Comparison of ENCODE assay signal across 14 cellular contexts in the genomic region with DNA sequence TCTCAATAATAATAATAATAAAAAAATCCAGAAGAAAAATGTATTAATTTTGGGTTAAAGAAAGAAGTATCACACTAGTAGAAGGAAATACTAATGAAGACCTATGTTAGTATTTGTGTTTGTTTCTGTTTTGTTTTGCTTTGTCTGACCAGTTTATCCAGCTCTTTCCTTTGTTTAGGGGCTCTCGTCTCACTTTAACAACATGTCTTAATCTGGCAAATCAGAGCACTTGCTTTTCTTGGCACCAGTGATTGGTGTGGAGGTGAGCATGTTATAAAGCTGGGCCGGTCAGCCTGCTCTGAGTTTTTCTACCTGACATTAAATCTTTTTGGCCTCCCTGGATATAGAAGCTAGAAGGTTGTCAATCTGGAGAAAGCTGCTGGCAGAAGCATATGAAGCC. TPM values are rescaled to one million over a fixed set of nuclear protein-coding genes. Genes with fewer than 3 reads are reported as not detected.
DNase-seq lines count a peak whose midpoint lies in the region; ATAC-seq and TF ChIP-seq lines count a peak whose summit lies in the region.
"Had no signal": no experiment of that assay in that cellular context is flagged by ENCODE, and none has a peak within 500 bp of the region (broad histone marks: within the 10 kb centered on the region; RNA-seq: fewer than 3 reads in every experiment).

No MANE protein-coding gene starts in this region.

- peak overlapping the region; percentile 24 for H3K27ac Mint-ChIP-seq in activated CD8-positive, alpha-beta T cell treated with anti-CD3 and anti-CD28 coated beads for 36 hours
- H3K27ac Mint-ChIP-seq in activated CD8-positive, alpha-beta T cell treated with anti-CD3 and anti-CD28 coated beads, Interleukin-2, amount 10 ng/mL, durations not matched to agents 7 days and 5 days, result no peak overlapping the region
- H3K27ac Mint-ChIP-seq in natural killer cell, result peak overlapping the region; percentile 81 to 85
- H3K27ac Mint-ChIP-seq: CD8-positive, alpha-beta T cell had no signal

- H3K27me3 ChIP-seq in PC-9 (ENCODE audit: insufficient read depth, low read depth), result no peaks in the 10 kb centered on the region
- H3K27me3 ChIP-seq: BLaER1 had no signal

- ATAC-seq in activated CD8-positive, alpha-beta T cell treated with anti-CD3 and anti-CD28 coated beads for 36 hours, result no peak
- ATAC-seq in activated CD8-positive, alpha-beta T cell treated with anti-CD3 and anti-CD28 coated beads, Interleukin-2, amount 10 ng/mL, durations not matched to agents 7 days and 5 days, result no peak
- no peak for ATAC-seq in natural killer cell
- ATAC-seq in GM19395 (IDR thresholded peaks at IDR 0.05; ENCODE audit: unreplicated experiment), result no peak

- no peak for TF ChIP-seq CTCF in activated CD8-positive, alpha-beta T cell treated with anti-CD3 and anti-CD28 coated beads for 36 hours (IDR thresholded peaks at IDR 0.05)
- TF ChIP-seq CTCF in PC-9 (conservative IDR thresholded peaks at IDR 0.05) (no peak), natural killer cell (IDR thresholded peaks at IDR 0.05) (no peak)

- CTCF ChIA-PET in activated CD8-positive, alpha-beta T cell treated with anti-CD3 and anti-CD28 coated beads for 36 hours (lab: Charles Lee), result interaction anchor here (0.7 kb wide), 1 partner anchor 17 kb away, joined by 3 read pairs; no protein-coding TSS in a partner anchor
- CTCF ChIA-PET in activated CD8-positive, alpha-beta T cell treated with anti-CD3 and anti-CD28 coated beads, Interleukin-2, amount 10 ng/mL, durations not matched to agents 7 days and 5 days (lab: Charles Lee), result interaction anchor here (1.0 kb wide), 1 partner anchor 18 kb away, joined by 5 read pairs; no protein-coding TSS in a partner anchor
- CTCF ChIA-PET in PC-9 (lab: Charles Lee), result interaction anchor here (0.6 kb wide), 1 partner anchor 54 kb away, joined by 6 read pairs; no protein-coding TSS in a partner anchor

- H3K79me2 ChIP-seq in PC-9 (ENCODE audit: low read depth), result no peaks in the 10 kb centered on the region

- no peak for DNase-seq in activated CD8-positive, alpha-beta T cell treated with anti-CD3 and anti-CD28 coated beads for 36 hours
- DNase-seq in activated CD8-positive, alpha-beta T cell treated with anti-CD3 and anti-CD28 coated beads, Interleukin-2, amount 10 ng/mL, durations not matched to agents 7 days and 5 days, result no peak
- DNase-seq in PC-9, result peak; percentile 6 to 72
- DNase-seq in natural killer cell, result no peak
- DNase-seq in superior temporal gyrus (ENCODE audit: extremely low spot score), result no peak
- no peak for DNase-seq in NCI-H187 treated with DMSO at 0.1 percent for 48 hours (lab: John Stamatoyannopoulos, UW)
- DNase-seq: 8988T; CD8-positive, alpha-beta T cell; DMS 273 treated with DMSO at 0.1 percent for 48 hours; DMS53; GM23248 had no signal

- no TSS peak for BruUV-seq in PC-9 (replicated peaks; lab: Mats Ljungman, UMichigan)

- H3K9me3 ChIP-seq in PC-9 (ENCODE audit: insufficient read depth, low read depth), result no peaks in the 10 kb centered on the region
- H3K9me3 ChIP-seq: BLaER1, HAP-1 had no signal

- H3F3A ChIP-seq in PC-9 (ENCODE audit: insufficient read depth, low read depth), result peaks cover 17% of the 10 kb centered on the region

- POLR2A ChIA-PET in activated CD8-positive, alpha-beta T cell treated with anti-CD3 and anti-CD28 coated beads for 36 hours (lab: Charles Lee), result interaction anchor here (1.0 kb wide), 1 partner anchor 14 kb away, joined by 4 read pairs; no protein-coding TSS in a partner anchor
- POLR2A ChIA-PET in activated CD8-positive, alpha-beta T cell treated with anti-CD3 and anti-CD28 coated beads, Interleukin-2, amount 10 ng/mL, durations not matched to agents 7 days and 5 days (lab: Charles Lee), result interaction anchor here (0.7 to 1.2 kb wide), 2 partner anchors 15 to 42 kb away, joined by 4 to 9 read pairs; a partner anchor contains a TSS
- POLR2A ChIA-PET in PC-9 (lab: Charles Lee; ENCODE audit: unreplicated experiment), result interaction anchor here (0.6 kb wide), 1 partner anchor 24 kb away, joined by 3 read pairs; no protein-coding TSS in a partner anchor

- H3K4me3 ChIP-seq in PC-9, result no peak overlapping the region
- H3K4me3 ChIP-seq: BLaER1, GM23248, HAP-1 had no signal

- peaks cover 12% of the 10 kb centered on the region for H3K4me1 Mint-ChIP-seq in activated CD8-positive, alpha-beta T cell treated with anti-CD3 and anti-CD28 coated beads for 36 hours (ENCODE audit: low read depth)
- peaks cover 21% of the 10 kb centered on the region for H3K4me1 Mint-ChIP-seq in activated CD8-positive, alpha-beta T cell treated with anti-CD3 and anti-CD28 coated beads, Interleukin-2, amount 10 ng/mL, durations not matched to agents 7 days and 5 days (ENCODE audit: low read depth)
- H3K4me1 Mint-ChIP-seq in natural killer cell, result peaks cover 41 to 42% of the 10 kb centered on the region in 2 donors

- H3K36me3 ChIP-seq in PC-9 (ENCODE audit: low read depth), result no peaks in the 10 kb centered on the region
- H3K36me3 ChIP-seq: BLaER1, HAP-1 had no signal

- H2AFZ ChIP-seq in PC-9, result no peak overlapping the region; the same call in 1 of the 2 replicates
- H2AFZ ChIP-seq: GM23248 had no signal

- H3K27ac ChIP-seq in PC-9, result peak overlapping the region; percentile 78; the same call in 1 of the 2 replicates
- H3K27ac ChIP-seq: BLaER1, GM23248 had no signal

- no peaks in the 10 kb centered on the region for H3K36me3 Mint-ChIP-seq in activated CD8-positive, alpha-beta T cell treated with anti-CD3 and anti-CD28 coated beads for 36 hours (ENCODE audit: low read depth)
- H3K36me3 Mint-ChIP-seq in activated CD8-positive, alpha-beta T cell treated with anti-CD3 and anti-CD28 coated beads, Interleukin-2, amount 10 ng/mL, durations not matched to agents 7 days and 5 days (ENCODE audit: low read depth), result peaks cover 2% of the 10 kb centered on the region
- no peaks in the 10 kb centered on the region for H3K36me3 Mint-ChIP-seq in natural killer cell
- H3K36me3 Mint-ChIP-seq: CD8-positive, alpha-beta T cell had no signal

- H3K9me2 ChIP-seq in PC-9 (ENCODE audit: insufficient read depth), result no peaks in the 10 kb centered on the region

- no peaks in the 10 kb centered on the region for H4K20me1 ChIP-seq in PC-9 (ENCODE audit: insufficient read depth)
- H4K20me1 ChIP-seq: BLaER1 had no signal

- H3K4me3 Mint-ChIP-seq in activated CD8-positive, alpha-beta T cell treated with anti-CD3 and anti-CD28 coated beads for 36 hours, result no peak overlapping the region
- no peak overlapping the region for H3K4me3 Mint-ChIP-seq in activated CD8-positive, alpha-beta T cell treated with anti-CD3 and anti-CD28 coated beads, Interleukin-2, amount 10 ng/mL, durations not matched to agents 7 days and 5 days
- H3K4me3 Mint-ChIP-seq in natural killer cell, result no peak overlapping the region
- H3K4me3 Mint-ChIP-seq: CD8-positive, alpha-beta T cell had no signal

- peaks cover 29% of the 10 kb centered on the region for H3K4me1 ChIP-seq in PC-9 (replicated peaks; ENCODE audit: insufficient read depth)
- H3K4me1 ChIP-seq: BLaER1, HAP-1 had no signal

- intact Hi-C loops in activated CD8-positive, alpha-beta T cell treated with anti-CD3 and anti-CD28 coated beads for 36 hours (cut with micrococcal nuclease), result no loop called here
- intact Hi-C loops in PC-9 (cut with micrococcal nuclease; ENCODE audit: unreplicated experiment) (no loop called here), natural killer cell (cut with micrococcal nuclease) (loop anchor here (5.0 kb wide), 1 partner anchor 335 kb away; a partner anchor contains a TSS)

- peak overlapping the region; percentile 10; the same call in 1 of the 2 replicates for H3K4me2 ChIP-seq in PC-9
- H3K4me2 ChIP-seq: BLaER1 had no signal

- no peaks in the 10 kb centered on the region for H3K27me3 Mint-ChIP-seq in activated CD8-positive, alpha-beta T cell treated with anti-CD3 and anti-CD28 coated beads for 36 hours
- H3K27me3 Mint-ChIP-seq in activated CD8-positive, alpha-beta T cell treated with anti-CD3 and anti-CD28 coated beads, Interleukin-2, amount 10 ng/mL, durations not matched to agents 7 days and 5 days (ENCODE audit: low read depth), result peaks cover 4% of the 10 kb centered on the region
- no peaks in the 10 kb centered on the region for H3K27me3 Mint-ChIP-seq in natural killer cell (ENCODE audit: low read depth in 2 of 2)

- no peaks in the 10 kb centered on the region for H3K9me3 Mint-ChIP-seq in activated CD8-positive, alpha-beta T cell treated with anti-CD3 and anti-CD28 coated beads for 36 hours
- no peaks in the 10 kb centered on the region for H3K9me3 Mint-ChIP-seq in activated CD8-positive, alpha-beta T cell treated with anti-CD3 and anti-CD28 coated beads, Interleukin-2, amount 10 ng/mL, durations not matched to agents 7 days and 5 days (ENCODE audit: insufficient read depth)
- H3K9me3 Mint-ChIP-seq in natural killer cell, result no peaks in the 10 kb centered on the region
- H3K9me3 Mint-ChIP-seq: CD8-positive, alpha-beta T cell had no signal

RNA-seq across cellular contexts. Expression of a gene that starts 15.1 kb away (rescaled TPM):
- total RNA-seq in activated CD8-positive, alpha-beta T cell treated with anti-CD3 and anti-CD28 coated beads for 36 hours, result 10 to 100 TPM; 51.5 to 52.6 TPM
- total RNA-seq in activated CD8-positive, alpha-beta T cell treated with anti-CD3 and anti-CD28 coated beads, Interleukin-2, amount 10 ng/mL, durations not matched to agents 7 days and 5 days, result 10 to 100 TPM; 40.4 to 45.8 TPM
- total RNA-seq in PC-9 (2021) (21.1 and 26.2 TPM in 2 replicates), natural killer cell (100 to 1,000 TPM; 189 to 205 (median 202) TPM)

Comparison
In these comparisons a context has a peak if more than half of its experiments do, and no peak if none do; other contexts are left out.
1. DNase-seq: peak in PC-9 (2 of 2); none in activated CD8-positive, alpha-beta T cell treated with anti-CD3 and anti-CD28 coated beads for 36 hours (single experiment), activated CD8-positive, alpha-beta T cell treated with anti-CD3 and anti-CD28 coated beads, Interleukin-2, amount 10 ng/mL, durations not matched to agents 7 days and 5 days (single experiment), natural killer cell (single experiment), superior temporal gyrus (single experiment) and NCI-H187 treated with DMSO at 0.1 percent for 48 hours (single experiment).